8 cellular contexts compared by ENCODE assay signal in the genomic region with DNA sequence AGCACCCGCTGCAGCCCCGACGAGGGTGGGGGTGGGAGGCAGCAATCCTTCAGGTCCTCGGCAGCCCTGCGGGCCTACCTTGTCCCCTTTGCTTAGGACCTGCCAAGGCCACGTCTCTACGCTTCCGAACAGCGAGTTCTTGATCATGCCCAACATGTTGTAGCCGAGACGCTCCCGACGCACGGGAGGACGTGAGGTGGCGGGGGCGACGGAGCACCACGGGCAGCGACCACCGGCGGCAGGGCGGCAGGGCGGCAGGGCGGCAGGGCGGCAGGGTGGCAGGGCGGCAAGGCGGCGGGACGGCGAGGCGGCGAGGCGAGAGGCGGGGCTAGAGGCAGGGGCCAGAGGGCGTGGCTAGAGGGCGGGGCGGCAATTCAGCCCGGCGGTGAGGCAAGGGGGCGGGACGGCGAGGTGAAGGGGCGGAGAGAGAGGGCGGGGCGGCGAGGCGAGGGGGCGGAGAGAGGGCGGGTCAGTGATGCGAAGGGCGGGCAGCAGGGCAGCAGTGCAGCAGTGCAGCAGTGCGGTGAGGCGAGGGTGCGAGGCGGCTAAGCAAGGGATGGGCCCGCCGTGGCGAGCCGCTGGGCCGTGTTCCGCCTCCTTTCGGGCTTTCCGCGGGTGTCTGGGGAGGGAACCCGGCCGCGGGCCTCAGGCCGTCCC. TPM values are rescaled to one million over a fixed set of nuclear protein-coding genes. Genes with fewer than 3 reads are reported as not detected.
A peak's percentile ranks its signal among the peaks of the same experiment; 100 is the strongest.
DNase-seq lines count a peak whose midpoint lies in the region; ATAC-seq and TF ChIP-seq lines count a peak whose summit lies in the region.

A gene with protein sequence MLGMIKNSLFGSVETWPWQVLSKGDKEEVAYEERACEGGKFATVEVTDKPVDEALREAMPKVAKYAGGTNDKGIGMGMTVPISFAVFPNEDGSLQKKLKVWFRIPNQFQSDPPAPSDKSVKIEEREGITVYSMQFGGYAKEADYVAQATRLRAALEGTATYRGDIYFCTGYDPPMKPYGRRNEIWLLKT (minus strand): TSS at position 307 of the 657 bp plus-strand sequence. CDS start 151 bp downstream, at position 156.

- peak within 1 kb of the TSS; percentile 66 for H2AFZ ChIP-seq in fibroblast of lung (ENCODE audit: low read length)

- H3K36me3 Mint-ChIP-seq in naive thymus-derived CD8-positive, alpha-beta T cell, result no peaks in the 10 kb centered on the region
- H3K36me3 Mint-ChIP-seq in stimulated activated naive B cell treated with anti-CD40 and anti-IgM and Interleukin-4, amounts not matched to agents 10 μg/mL and 1 μg/mL and 100 μg/mL, for 72 hours, result no peaks in the 10 kb centered on the region

- peaks cover 0 to 20% (median 0%) of the 10 kb centered on the region in 5 donors for H3K27me3 Mint-ChIP-seq in naive thymus-derived CD8-positive, alpha-beta T cell
- peaks cover 0 to 12% of the 10 kb centered on the region in 2 donors for H3K27me3 Mint-ChIP-seq in stimulated activated naive B cell treated with anti-CD40 and anti-IgM and Interleukin-4, amounts not matched to agents 10 μg/mL and 1 μg/mL and 100 μg/mL, for 72 hours

- peak; percentile 74 for ATAC-seq in RWPE2 (ENCODE audit: low read depth)
- peak; percentile 83 to 86 for ATAC-seq in naive thymus-derived CD8-positive, alpha-beta T cell
- peak; percentile 87 to 93 for ATAC-seq in stimulated activated naive B cell treated with anti-CD40 and anti-IgM and Interleukin-4, amounts not matched to agents 10 μg/mL and 1 μg/mL and 100 μg/mL, for 72 hours (replicated peaks)

- POLR2A ChIA-PET in naive thymus-derived CD8-positive, alpha-beta T cell (lab: Charles Lee), result interaction anchor here (1.4 kb wide), 1 partner anchor 44 kb away, joined by 3 read pairs; a partner anchor contains a TSS

- peak within 1 kb of the TSS; percentile 91 for H3K4me2 ChIP-seq in fibroblast of lung (ENCODE audit: extremely low read depth, insufficient read depth, low read length)

- H3K4me1 ChIP-seq in RWPE2 (ENCODE audit: insufficient read depth, poor library complexity, severe bottlenecking) (no peaks in the 10 kb centered on the region), fibroblast of lung (ENCODE audit: control insufficient read depth, extremely low read depth, insufficient read depth, low read length) (peaks cover 19% of the 10 kb centered on the region)

- H3K9ac ChIP-seq in fibroblast of lung (ENCODE audit: insufficient read depth, low read length), result peak within 1 kb of the TSS; percentile 85

- H3K79me2 ChIP-seq in fibroblast of lung (ENCODE audit: control insufficient read depth, insufficient read depth, low read length), result peaks cover 46% of the 10 kb centered on the region

- H3K9me3 ChIP-seq in RWPE2 (ENCODE audit: severe bottlenecking) (no peaks in the 10 kb centered on the region), fibroblast of lung (ENCODE audit: control insufficient read depth, insufficient read depth, low read depth, low read length) (no peaks in the 10 kb centered on the region)

- H3K27me3 ChIP-seq in RWPE2 (ENCODE audit: insufficient read depth, poor library complexity, severe bottlenecking) (no peaks in the 10 kb centered on the region), fibroblast of lung (ENCODE audit: control insufficient read depth, insufficient read depth, low read length) (no peaks in the 10 kb centered on the region)

- peak within 1 kb of the TSS; percentile 82 to 98 (median 94) for H3K4me3 Mint-ChIP-seq in naive thymus-derived CD8-positive, alpha-beta T cell
- H3K4me3 Mint-ChIP-seq in stimulated activated naive B cell treated with anti-CD40 and anti-IgM and Interleukin-4, amounts not matched to agents 10 μg/mL and 1 μg/mL and 100 μg/mL, for 72 hours, result peak within 1 kb of the TSS; percentile 91 to 93

- H3K36me3 ChIP-seq in RWPE2 (ENCODE audit: low read depth) (no peaks in the 10 kb centered on the region), fibroblast of lung (ENCODE audit: control insufficient read depth, insufficient read depth, low read length) (no peaks in the 10 kb centered on the region)

- H3K27ac Mint-ChIP-seq in naive thymus-derived CD8-positive, alpha-beta T cell, result peak within 1 kb of the TSS; percentile 68 to 99 (median 89)
- peak within 1 kb of the TSS; percentile 88 for H3K27ac Mint-ChIP-seq in stimulated activated naive B cell treated with anti-CD40 and anti-IgM and Interleukin-4, amounts not matched to agents 10 μg/mL and 1 μg/mL and 100 μg/mL, for 72 hours

- no peaks in the 10 kb centered on the region for H3K9me3 Mint-ChIP-seq in naive thymus-derived CD8-positive, alpha-beta T cell
- no peaks in the 10 kb centered on the region for H3K9me3 Mint-ChIP-seq in stimulated activated naive B cell treated with anti-CD40 and anti-IgM and Interleukin-4, amounts not matched to agents 10 μg/mL and 1 μg/mL and 100 μg/mL, for 72 hours

- H3K27ac ChIP-seq in RWPE2 (ENCODE audit: poor library complexity, severe bottlenecking), result peak within 1 kb of the TSS; percentile 46
- peak within 1 kb of the TSS; percentile 87 for H3K27ac ChIP-seq in fibroblast of lung (ENCODE audit: insufficient read depth, low read length)

- DNase-seq in DMS53 (lab: John Stamatoyannopoulos, UW) (peak; percentile 99), H4 (ENCODE audit: low spot score) (peak; percentile 79), RWPE2 (ENCODE audit: low spot score) (peak; percentile 79), fibroblast of lung (ENCODE audit: low read depth in 2 of 2) (peak; percentile 84 to 89)
- peak; percentile 93 for DNase-seq in activated T-helper 9 cell treated with anti-CD3 and anti-CD28 coated beads, Interleukin-2, amount 50 U/mL, for 16 hours (ENCODE audit: low read depth)
- peak; percentile 88 to 98 (median 95) for DNase-seq in naive thymus-derived CD8-positive, alpha-beta T cell
- peak; percentile 89 for DNase-seq in stimulated activated naive B cell treated with anti-CD40 and anti-IgM and Interleukin-4, amounts not matched to agents 10 μg/mL and 1 μg/mL and 100 μg/mL, for 72 hours

- H3K4me3 ChIP-seq in RWPE2 (ENCODE audit: severe bottlenecking) (peak within 1 kb of the TSS; percentile 71), fibroblast of lung (replicated peaks in 1 of 4; ENCODE audit: control extremely low read depth in 1 of 4, insufficient read depth in 1 of 4, low read depth in 3 of 4, low read length in 4 of 4) (peak within 1 kb of the TSS; percentile 82 to 99 (median 90))

- TF ChIP-seq CTCF in LNCAP (IDR thresholded peaks at IDR 0.05) (0 out of 2 replicates have a peak, but pooled peaks have one; percentile 16), RWPE2 (IDR thresholded peaks at IDR 0.05; ENCODE audit: poor library complexity, severe bottlenecking) (no peak), fibroblast of lung (conservative IDR thresholded peaks at IDR 0.05 in 1 of 2, IDR thresholded peaks at IDR 0.05 in 1 of 2; ENCODE audit: low read depth in 1 of 2, low read length in 2 of 2) (no peak)

- H4K20me1 ChIP-seq in fibroblast of lung (ENCODE audit: control insufficient read depth, extremely low read depth, insufficient read depth, low read length), result no peaks in the 10 kb centered on the region

- peaks cover 24 to 45% (median 34%) of the 10 kb centered on the region in 4 donors for H3K4me1 Mint-ChIP-seq in naive thymus-derived CD8-positive, alpha-beta T cell
- H3K4me1 Mint-ChIP-seq in stimulated activated naive B cell treated with anti-CD40 and anti-IgM and Interleukin-4, amounts not matched to agents 10 μg/mL and 1 μg/mL and 100 μg/mL, for 72 hours, result peaks cover 24 to 46% of the 10 kb centered on the region in 2 donors

RNA-seq across cellular contexts. Expression of the gene that starts here (rescaled TPM):
- 6.9 and 8.8 TPM in 2 replicates for total RNA-seq in H4 (2014; rRNA removed; shearing (Covaris generic))
- total RNA-seq in fibroblast of lung, result 23.6 and 33.7 TPM in 2 replicates
- polyA plus RNA-seq in fibroblast of lung, result 60.0 and 78.2 TPM in 2 replicates
- 98.9 and 153 TPM in 2 replicates for polyA plus RNA-seq in fibroblast of lung (2012)
- polyA minus RNA-seq in fibroblast of lung (ENCODE audit: low replicate concordance), result 80.3 and 148 TPM in 2 replicates
- total RNA-seq in naive thymus-derived CD8-positive, alpha-beta T cell, result 10 to 100 TPM in 1 of 2 experiments, 1 to 10 TPM in 1; 9.8 to 13.1 TPM
- 10 to 100 TPM; 23.3 to 40.2 (median 25.8) TPM for polyA plus RNA-seq in naive thymus-derived CD8-positive, alpha-beta T cell

Comparison
In these comparisons a context has a peak if more than half of its experiments do, and no peak if none do; other contexts are left out.
1. Peak in every context shown above with its lines: DNase-seq, ATAC-seq, H3K4me3 ChIP-seq and H3K27ac ChIP-seq.